Comparison of ENCODE assay signal across 28 cellular contexts in genomic region chr6:111101987-111102386, GRCh38. TPM values are rescaled to one million over a fixed set of nuclear protein-coding genes. Genes with fewer than 3 reads are reported as not detected.
"Had no signal": no experiment of that assay in that cellular context is flagged by ENCODE, and none has a peak within 500 bp of the region (broad histone marks: within the 10 kb centered on the region; RNA-seq: fewer than 3 reads in every experiment).

No MANE protein-coding gene starts in this region.

- H3K9me3 ChIP-seq: esophagus squamous epithelium had no signal

- H3K4me3 ChIP-seq: esophagus squamous epithelium had no signal

- DNase-seq: activated CD4-positive, alpha-beta memory T cell treated with anti-CD3 and anti-CD28 coated beads for 36 hours; activated CD4-positive, alpha-beta T cell treated with anti-CD3 and anti-CD28 coated beads for 36 hours; activated CD4-positive, alpha-beta T cell treated with anti-CD3 and anti-CD28 coated beads, Interleukin-2, amount 10 ng/mL, durations not matched to agents 24 days and 14 days; activated CD4-positive, CD25-positive, alpha-beta regulatory T cell; activated CD4-positive, CD25-positive, alpha-beta regulatory T cell treated with anti-CD3 and anti-CD28 coated beads, Interleukin-2, amount 50 U/mL, for 72 hours; activated CD8-positive, alpha-beta memory T cell treated with anti-CD3 and anti-CD28 coated beads, Interleukin-2, amount 10 ng/mL, durations not matched to agents 7 days and 5 days; activated CD8-positive, alpha-beta memory T cell treated with anti-CD3 and anti-CD28 coated beads, Interleukin-2, amount 50 U/mL, for 4 hours; activated CD8-positive, alpha-beta T cell treated with anti-CD3 and anti-CD28 coated beads, Interleukin-2, amount 10 ng/mL, durations not matched to agents 7 days and 5 days; activated gamma-delta T cell; activated naive CD4-positive, alpha-beta T cell; activated naive CD4-positive, alpha-beta T cell treated with anti-CD3 and anti-CD28 coated beads, Interleukin-2, amount 10 ng/mL, durations not matched to agents 7 days and 5 days; activated naive CD8-positive, alpha-beta T cell treated with anti-CD3 and anti-CD28 coated beads, Interleukin-2, amount 10 ng/mL, durations not matched to agents 7 days and 5 days; activated T-cell treated with anti-CD3 and anti-CD28 coated beads, Interleukin-2, amount 50 U/mL, for 1 hour; activated T-cell treated with anti-CD3 and anti-CD28 coated beads, Interleukin-2, amount 50 U/mL, for 48 hours; anterior cingulate cortex; caudate nucleus; effector CD8-positive, alpha-beta T cell; esophagus squamous epithelium; foreskin melanocyte; head of caudate nucleus; T-helper 1 cell; T-helper 17 cell; T1000 had no signal

- H3K27ac ChIP-seq: epithelial cell of prostate, esophagus squamous epithelium had no signal

- H3K36me3 ChIP-seq: esophagus squamous epithelium had no signal

RNA-seq across cellular contexts. Expression of gene SLC16A10, which starts 14.7 kb away (rescaled TPM):
- total RNA-seq: dermis microvascular lymphatic vessel endothelial cell, endothelial cell of umbilical vein, fibroblast of lung, fibroblast of villous mesenchyme had no signal
